18 cellular contexts compared by ENCODE assay signal in genomic region chr16:87995644-87996043, GRCh38. TPM values are rescaled to one million over a fixed set of nuclear protein-coding genes. Genes with fewer than 3 reads are reported as not detected.
DNase-seq lines count a peak whose midpoint lies in the region; ATAC-seq and TF ChIP-seq lines count a peak whose summit lies in the region.
"Had no signal": no experiment of that assay in that cellular context is flagged by ENCODE, and none has a peak within 500 bp of the region (broad histone marks: within the 10 kb centered on the region; RNA-seq: fewer than 3 reads in every experiment).

No MANE protein-coding gene starts in this region.

- H3K27ac ChIP-seq in sigmoid colon, result no peak overlapping the region
- H3K27ac ChIP-seq: BLaER1 treated with 17β-estradiol and CSF1 and Interleukin-3, amounts not matched to agents 10 nM and 100 nM; GM23248 had no signal

- no peak for TF ChIP-seq EP300 in sigmoid colon (IDR thresholded peaks at IDR 0.05)

- DNase-seq in activated CD4-positive, alpha-beta T cell treated with anti-CD3 and anti-CD28 coated beads for 36 hours, result peak; percentile 2
- DNase-seq in activated CD4-positive, alpha-beta T cell treated with anti-CD3 and anti-CD28 coated beads, Interleukin-2, amount 50 U/mL, for 4 hours, result no peak
- DNase-seq in H7, result peak; percentile 68
- peak; percentile 77 for DNase-seq in NCI-H69 (lab: John Stamatoyannopoulos, UW)
- DNase-seq in sigmoid colon, result peak; percentile 51
- DNase-seq in NK-92 (lab: John Stamatoyannopoulos, UW; ENCODE audit: unreplicated experiment), result no peak
- no peak for DNase-seq in GM20000 (ENCODE audit: low spot score)
- no peak for DNase-seq in amygdala (lab: John Stamatoyannopoulos, UW)
- DNase-seq: ACHN; CD4-positive, CD25-positive, alpha-beta regulatory T cell; DMS79; GM23248 had no signal

- H3K4me3 ChIP-seq in H7 (ENCODE audit: insufficient read depth, low read depth, low read length), result no peak overlapping the region
- H3K4me3 ChIP-seq in sigmoid colon, result no peak overlapping the region
- H3K4me3 ChIP-seq: BLaER1 treated with 17β-estradiol and CSF1 and Interleukin-3, amounts not matched to agents 10 nM and 100 nM; GM12878; GM23248 had no signal

- intact Hi-C loops in activated CD4-positive, alpha-beta T cell treated with anti-CD3 and anti-CD28 coated beads for 36 hours (cut with DNase I, micrococcal nuclease), result no loop called here
- intact Hi-C loops in sigmoid colon (cut with DNase I), result no loop called here

- no peak for ATAC-seq in activated CD4-positive, alpha-beta T cell treated with anti-CD3 and anti-CD28 coated beads for 36 hours
- ATAC-seq: GM12878 had no signal

- POLR2A ChIA-PET in activated CD4-positive, alpha-beta T cell treated with anti-CD3 and anti-CD28 coated beads for 36 hours (lab: Charles Lee), result no interaction called here

- no peak overlapping the region for H3K27ac Mint-ChIP-seq in activated CD4-positive, alpha-beta T cell treated with anti-CD3 and anti-CD28 coated beads for 36 hours
- H3K27ac Mint-ChIP-seq: IgD-negative memory B cell had no signal

- no peaks in the 10 kb centered on the region for H3K9me3 ChIP-seq in sigmoid colon
- H3K9me3 ChIP-seq: BLaER1 treated with 17β-estradiol and CSF1 and Interleukin-3, amounts not matched to agents 10 nM and 100 nM had no signal

- no peaks in the 10 kb centered on the region for H3K9me3 Mint-ChIP-seq in activated CD4-positive, alpha-beta T cell treated with anti-CD3 and anti-CD28 coated beads for 36 hours (ENCODE audit: low read depth)
- H3K9me3 Mint-ChIP-seq: CD4-positive, CD25-positive, alpha-beta regulatory T cell; IgD-negative memory B cell had no signal

- CTCF ChIA-PET in activated CD4-positive, alpha-beta T cell treated with anti-CD3 and anti-CD28 coated beads for 36 hours (lab: Charles Lee), result no interaction called here

- H3K4me1 ChIP-seq in sigmoid colon, result no peaks in the 10 kb centered on the region

- no peaks in the 10 kb centered on the region for H3K4me1 Mint-ChIP-seq in activated CD4-positive, alpha-beta T cell treated with anti-CD3 and anti-CD28 coated beads for 36 hours

- WGBS in sigmoid colon, 2 donors, result 94% methylated on average over 17 of the region's 17 CpGs

- no peaks in the 10 kb centered on the region for H3K27me3 ChIP-seq in H7 (ENCODE audit: control insufficient read depth, insufficient read depth, low read length)
- H3K27me3 ChIP-seq in sigmoid colon, result no peaks in the 10 kb centered on the region
- H3K27me3 ChIP-seq: BLaER1 treated with 17β-estradiol and CSF1 and Interleukin-3, amounts not matched to agents 10 nM and 100 nM had no signal

- H3K36me3 Mint-ChIP-seq in activated CD4-positive, alpha-beta T cell treated with anti-CD3 and anti-CD28 coated beads for 36 hours (ENCODE audit: low read depth), result peaks cover 11% of the 10 kb centered on the region

- H3K4me3 Mint-ChIP-seq in activated CD4-positive, alpha-beta T cell treated with anti-CD3 and anti-CD28 coated beads for 36 hours, result no peak overlapping the region
- H3K4me3 Mint-ChIP-seq: CD4-positive, CD25-positive, alpha-beta regulatory T cell; IgD-negative memory B cell had no signal

- H3K36me3 ChIP-seq in H7 (replicated peaks; ENCODE audit: control insufficient read depth, insufficient read depth, low read length) (no peaks in the 10 kb centered on the region), sigmoid colon (peaks cover 0 to 5% (median 1%) of the 10 kb centered on the region in 4 donors)

- TF ChIP-seq CTCF in sigmoid colon (IDR thresholded peaks at IDR 0.05) (no peak), GM20000 (IDR thresholded peaks at IDR 0.05; ENCODE audit: extremely low read depth, missing control alignments) (no peak)

- no peak for TF ChIP-seq POLR2A in sigmoid colon (IDR thresholded peaks at IDR 0.05)

- no peaks in the 10 kb centered on the region for H3K27me3 Mint-ChIP-seq in activated CD4-positive, alpha-beta T cell treated with anti-CD3 and anti-CD28 coated beads for 36 hours
- H3K27me3 Mint-ChIP-seq: CD4-positive, CD25-positive, alpha-beta regulatory T cell; IgD-negative memory B cell had no signal

RNA-seq across cellular contexts. Expression of gene BANP, which starts 44.4 kb away (rescaled TPM):
- total RNA-seq in activated CD4-positive, alpha-beta T cell treated with anti-CD3 and anti-CD28 coated beads for 36 hours, result 10 to 100 TPM; 35.2 to 36.1 TPM
- total RNA-seq in H7 (2014; rRNA removed; shearing (Covaris generic)), result 37.3 and 39.3 TPM in 2 replicates
- 10 to 100 TPM; 17.4 to 31.0 (median 23.0) TPM for total RNA-seq in sigmoid colon
- 10 to 100 TPM in 1 of 3 donors, 1 to 10 TPM in 2; 8.4 to 15.9 (median 8.8) TPM for polyA plus RNA-seq in sigmoid colon

RNA-seq across cellular contexts. Expression of gene CA5A, which starts 59.3 kb away (rescaled TPM):
- not detected for total RNA-seq in activated CD4-positive, alpha-beta T cell treated with anti-CD3 and anti-CD28 coated beads for 36 hours
- not detected in 2 replicates for total RNA-seq in H7 (2014; rRNA removed; shearing (Covaris generic))
- total RNA-seq in sigmoid colon, result not detected
- polyA plus RNA-seq in sigmoid colon, result not detected
- total RNA-seq: A172; CD4-positive, CD25-positive, alpha-beta regulatory T cell; G401; GM12878; GM23248; HT1080 had no signal
- polyA plus RNA-seq: CD4-positive, CD25-positive, alpha-beta regulatory T cell; GM12878; GM23248; IgD-negative memory B cell had no signal

Comparison
In these comparisons a context has a peak if more than half of its experiments do, and no peak if none do; other contexts are left out.
1. DNase-seq: peak in activated CD4-positive, alpha-beta T cell treated with anti-CD3 and anti-CD28 coated beads for 36 hours (single experiment), H7 (single experiment), NCI-H69 (single experiment) and sigmoid colon (single experiment); none in activated CD4-positive, alpha-beta T cell treated with anti-CD3 and anti-CD28 coated beads, Interleukin-2, amount 50 U/mL, for 4 hours (0 of 2), NK-92 (single experiment), GM20000 (single experiment) and amygdala (0 of 56).